ENCODE assay signal across 12 cellular contexts in genomic region chr7:116232402-116232749, GRCh38. TPM values are rescaled to one million over a fixed set of nuclear protein-coding genes. Genes with fewer than 3 reads are reported as not detected.
DNase-seq lines count a peak whose midpoint lies in the region; ATAC-seq and TF ChIP-seq lines count a peak whose summit lies in the region.
"Had no signal": no experiment of that assay in that cellular context is flagged by ENCODE, and none has a peak within 500 bp of the region (broad histone marks: within the 10 kb centered on the region; RNA-seq: fewer than 3 reads in every experiment).

No MANE protein-coding gene starts in this region.

- H3K4me3 ChIP-seq in gastroesophageal sphincter, result no peak overlapping the region
- H3K4me3 ChIP-seq: Peyer's patch had no signal

- TF ChIP-seq CTCF in gastroesophageal sphincter (IDR thresholded peaks at IDR 0.05), result no peak

- no peak for DNase-seq in activated T-cell treated with anti-CD3 and anti-CD28 coated beads, Interleukin-2, amount 50 U/mL, for 72 hours
- DNase-seq in activated T-cell treated with anti-CD3 and anti-CD28 coated beads, Interleukin-2, amount 50 U/mL, for 48 hours, result no peak
- DNase-seq in stromal cell of bone marrow (ENCODE audit: low read depth) (peak; percentile 57), HUDEP-2 (lab: John Stamatoyannopoulos, UW; ENCODE audit: unreplicated experiment in 76 of 76) (no peak), amniotic stem cell (lab: John Stamatoyannopoulos, UW) (no peak), GOT3 (lab: John Stamatoyannopoulos, UW) (no peak)
- DNase-seq: GDM1, KG1, Peyer's patch had no signal

- H3K27ac ChIP-seq in gastroesophageal sphincter, result peak overlapping the region; percentile 58 to 88 (median 82)

- H3K9me3 Mint-ChIP-seq in activated T-cell treated with anti-CD3 and anti-CD28 coated beads, Interleukin-2, amount 50 U/mL, for 72 hours, result no peaks in the 10 kb centered on the region
- no peaks in the 10 kb centered on the region for H3K9me3 Mint-ChIP-seq in activated naive CD8-positive, alpha-beta T cell (ENCODE audit: low read depth)
- H3K9me3 Mint-ChIP-seq: activated T-helper 2 cell treated with anti-CD3 and anti-CD28 coated beads, Interferon-gamma antibody, Interleukin-2, Interleukin-4, amounts not matched to agents 10 μg/mL and 5 μg/mL and 100 μg/mL, durations not matched to agents 14 hours and 24 hours and 36 hours had no signal

- H3K4me1 Mint-ChIP-seq in activated T-cell treated with anti-CD3 and anti-CD28 coated beads, Interleukin-2, amount 50 U/mL, for 72 hours (ENCODE audit: low read depth), result peaks cover 69% of the 10 kb centered on the region
- H3K4me1 Mint-ChIP-seq in activated naive CD8-positive, alpha-beta T cell (ENCODE audit: low read depth), result peaks cover 89% of the 10 kb centered on the region

- no peak for TF ChIP-seq POLR2A in gastroesophageal sphincter (IDR thresholded peaks at IDR 0.05)

- H3K27me3 Mint-ChIP-seq in activated T-cell treated with anti-CD3 and anti-CD28 coated beads, Interleukin-2, amount 50 U/mL, for 72 hours (ENCODE audit: low read depth), result no peaks in the 10 kb centered on the region
- no peaks in the 10 kb centered on the region for H3K27me3 Mint-ChIP-seq in activated naive CD8-positive, alpha-beta T cell

- peaks cover 0 to 4% of the 10 kb centered on the region in 2 donors for H3K36me3 Mint-ChIP-seq in activated T-cell treated with anti-CD3 and anti-CD28 coated beads, Interleukin-2, amount 50 U/mL, for 72 hours (ENCODE audit: insufficient read depth in 2 of 2)
- H3K36me3 Mint-ChIP-seq in activated naive CD8-positive, alpha-beta T cell, result no peaks in the 10 kb centered on the region

- H3K27ac Mint-ChIP-seq in activated T-cell treated with anti-CD3 and anti-CD28 coated beads, Interleukin-2, amount 50 U/mL, for 72 hours, result peak overlapping the region; percentile 48
- peak overlapping the region; percentile 87 for H3K27ac Mint-ChIP-seq in activated naive CD8-positive, alpha-beta T cell
- H3K27ac Mint-ChIP-seq: activated T-helper 2 cell treated with anti-CD3 and anti-CD28 coated beads, Interferon-gamma antibody, Interleukin-2, Interleukin-4, amounts not matched to agents 10 μg/mL and 5 μg/mL and 100 μg/mL, durations not matched to agents 14 hours and 24 hours and 36 hours had no signal

- peaks cover 38 to 97% (median 41%) of the 10 kb centered on the region in 3 donors for H3K4me1 ChIP-seq in gastroesophageal sphincter

- no peaks in the 10 kb centered on the region for H3K36me3 ChIP-seq in gastroesophageal sphincter

- no peaks in the 10 kb centered on the region for H3K9me3 ChIP-seq in gastroesophageal sphincter
- H3K9me3 ChIP-seq: Peyer's patch had no signal

- no peaks in the 10 kb centered on the region for H3K27me3 ChIP-seq in gastroesophageal sphincter
- H3K27me3 ChIP-seq: Peyer's patch had no signal

- peak overlapping the region in 1 of 2 donors; percentile 19 for H3K4me3 Mint-ChIP-seq in activated T-cell treated with anti-CD3 and anti-CD28 coated beads, Interleukin-2, amount 50 U/mL, for 72 hours
- H3K4me3 Mint-ChIP-seq in activated naive CD8-positive, alpha-beta T cell, result no peak overlapping the region

- ATAC-seq in activated T-cell treated with anti-CD3 and anti-CD28 coated beads, Interleukin-2, amount 50 U/mL, for 72 hours (replicated peaks in 1 of 2), result no peak
- no peak for ATAC-seq in gastroesophageal sphincter

- TF ChIP-seq EP300 in gastroesophageal sphincter (IDR thresholded peaks at IDR 0.05), result no peak

RNA-seq across cellular contexts. Expression of gene TES, which starts 22.0 kb away (rescaled TPM):
- 100 to 1,000 TPM; 121 to 125 TPM for total RNA-seq in activated T-cell treated with anti-CD3 and anti-CD28 coated beads, Interleukin-2, amount 50 U/mL, for 72 hours
- 100 to 1,000 TPM; 245 to 501 (median 290) TPM for total RNA-seq in gastroesophageal sphincter
